In genomic region chr14:93073833-93074769, GRCh38 we compare ENCODE assay signal across 8 cellular contexts. TPM values are rescaled to one million over a fixed set of nuclear protein-coding genes. Genes with fewer than 3 reads are reported as not detected.
A peak's percentile ranks its signal among the peaks of the same experiment; 100 is the strongest.
DNase-seq lines count a peak whose midpoint lies in the region; ATAC-seq, FAIRE-seq and TF ChIP-seq lines count a peak whose summit lies in the region.

No MANE protein-coding gene starts in this region.

- no peak overlapping the region for H3K4me3 ChIP-seq in astrocyte (ENCODE audit: insufficient read depth, low read depth, low read length)
- H3K4me3 ChIP-seq in right lobe of liver = no peak overlapping the region

- H4K20me1 ChIP-seq in astrocyte (ENCODE audit: insufficient read depth, low read length) = peaks cover 41% of the 10 kb centered on the region

- H3K27ac ChIP-seq in astrocyte (ENCODE audit: low read depth, low read length) (no peak overlapping the region), right lobe of liver (peak overlapping the region in 2 of 3 donors; percentile 62 to 65), foreskin keratinocyte (no peak overlapping the region)

- no peaks in the 10 kb centered on the region for H3K9me3 Mint-ChIP-seq in astrocyte (ENCODE audit: unreplicated experiment)

- TF ChIP-seq POLR2A in right lobe of liver (IDR thresholded peaks at IDR 0.05) = no peak

- ATAC-seq in HG02642 (IDR thresholded peaks at IDR 0.05; ENCODE audit: poor library complexity, unreplicated experiment) (peak; percentile 37), right lobe of liver (peak; percentile 68 to 85 (median 80)), foreskin keratinocyte (no peak), GM21529 (IDR thresholded peaks at IDR 0.05; ENCODE audit: unreplicated experiment) (no peak)

- H3K27me3 Mint-ChIP-seq in astrocyte (ENCODE audit: low read depth, unreplicated experiment) = peaks cover 50% of the 10 kb centered on the region

- H3K4me3 Mint-ChIP-seq in astrocyte (ENCODE audit: unreplicated experiment) = no peak overlapping the region

- no peaks in the 10 kb centered on the region for H3K9me3 ChIP-seq in astrocyte (ENCODE audit: insufficient read depth, low read depth, low read length)
- no peaks in the 10 kb centered on the region for H3K9me3 ChIP-seq in right lobe of liver

- TF ChIP-seq CTCF in astrocyte (IDR thresholded peaks at IDR 0.05; ENCODE audit: insufficient read depth, low read depth, low read length) (no peak), right lobe of liver (IDR thresholded peaks at IDR 0.05) (no peak), foreskin keratinocyte (conservative IDR thresholded peaks at IDR 0.05) (no peak)

- H3K4me2 ChIP-seq in astrocyte (ENCODE audit: low read length) = no peak overlapping the region

- H3K36me3 Mint-ChIP-seq in astrocyte (ENCODE audit: low read depth, unreplicated experiment) = peaks cover 13% of the 10 kb centered on the region

- DNase-seq in AG20443 (ENCODE audit: low spot score) (peak; percentile 51), astrocyte (ENCODE audit: low read depth) (peak; percentile 10), right lobe of liver (peak in 2 of 3 donors; percentile 48 to 68), foreskin keratinocyte (no peak), NCI-H774 (lab: John Stamatoyannopoulos, UW) (no peak)
- no peak for DNase-seq in activated CD4-positive, CD25-positive, alpha-beta regulatory T cell treated with anti-CD3 and anti-CD28 coated beads, Interleukin-2, amount 50 U/mL, for 72 hours

- H3K4me1 Mint-ChIP-seq in astrocyte (ENCODE audit: low read depth, unreplicated experiment) = peaks cover 6% of the 10 kb centered on the region

- intact Hi-C loops in right lobe of liver (cut with DNase I) = no loop called here

- H3K27me3 ChIP-seq in astrocyte (ENCODE audit: insufficient read depth, low read length) = no peaks in the 10 kb centered on the region
- H3K27me3 ChIP-seq in right lobe of liver = no peaks in the 10 kb centered on the region
- no peaks in the 10 kb centered on the region for H3K27me3 ChIP-seq in foreskin keratinocyte

- H3K4me1 ChIP-seq in astrocyte (ENCODE audit: insufficient read depth, low read length) (peaks cover 4% of the 10 kb centered on the region), right lobe of liver (peaks cover 0 to 19% (median 7%) of the 10 kb centered on the region in 4 donors), foreskin keratinocyte (no peaks in the 10 kb centered on the region)

- no peak overlapping the region for H2AFZ ChIP-seq in astrocyte (ENCODE audit: low read depth, low read length)

- FAIRE-seq in astrocyte (lab: Jason Lieb, UNC) = no peak

- no peaks in the 10 kb centered on the region for H3K36me3 ChIP-seq in astrocyte (ENCODE audit: insufficient read depth, low read length)
- H3K36me3 ChIP-seq in right lobe of liver = no peaks in the 10 kb centered on the region

- H3K9ac ChIP-seq in astrocyte (ENCODE audit: low read length) = no peak overlapping the region

- H3K79me2 ChIP-seq in astrocyte (ENCODE audit: insufficient read depth, low read length) = no peaks in the 10 kb centered on the region

- no peak overlapping the region for H3K27ac Mint-ChIP-seq in astrocyte (ENCODE audit: unreplicated experiment)

- WGBS in right lobe of liver (ENCODE audit: insufficient coverage, low coverage, low lambda C conversion rate, missing lambda C conversion rate) = 13% methylated on average over 12 of the region's 21 CpGs

RNA-seq across cellular contexts. Expression of gene ITPK1, which starts 41.6 kb away (rescaled TPM):
- total RNA-seq in astrocyte = 11.2 and 13.0 TPM in 2 replicates
- total RNA-seq in right lobe of liver = 10 to 100 TPM; 28.4 to 61.0 (median 40.0) TPM
- 77.9 and 94.3 TPM in 2 replicates for total RNA-seq in foreskin keratinocyte
- polyA plus RNA-seq in foreskin keratinocyte = 55.4 and 75.3 TPM in 2 replicates

Comparison
In these comparisons a context has a peak if more than half of its experiments do, and no peak if none do; other contexts are left out.
1. DNase-seq: peak in AG20443 (single experiment), astrocyte (single experiment) and right lobe of liver (2 of 3); none in activated CD4-positive, CD25-positive, alpha-beta regulatory T cell treated with anti-CD3 and anti-CD28 coated beads, Interleukin-2, amount 50 U/mL, for 72 hours (single experiment), foreskin keratinocyte (0 of 2) and NCI-H774 (single experiment).
2. ATAC-seq: peak in HG02642 (single experiment) and right lobe of liver (4 of 4); none in foreskin keratinocyte (single experiment) and GM21529 (single experiment).
3. H3K27ac ChIP-seq: peak in right lobe of liver (2 of 3); none in astrocyte (single experiment) and foreskin keratinocyte (single experiment).